Comparison of ENCODE assay signal across 10 cellular contexts in the genomic region with DNA sequence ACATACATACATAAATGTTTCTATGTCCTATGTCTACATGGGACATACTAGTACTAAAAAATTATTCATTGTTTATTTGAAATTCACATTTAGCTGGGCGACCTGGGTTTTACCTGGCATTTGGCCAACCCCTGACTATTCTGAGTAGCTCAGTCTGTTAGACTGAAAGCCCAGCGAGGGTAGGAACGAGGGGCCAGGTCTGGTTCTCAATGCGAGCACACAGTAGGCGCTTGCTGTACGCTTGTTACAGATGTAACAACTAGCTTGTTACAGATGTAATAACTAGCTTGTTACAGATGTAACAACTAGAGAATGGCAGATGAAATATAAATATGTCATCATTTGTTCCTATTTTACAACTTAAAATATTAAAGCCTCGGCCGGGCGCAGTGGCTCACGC. TPM values are rescaled to one million over a fixed set of nuclear protein-coding genes. Genes with fewer than 3 reads are reported as not detected.
A peak's percentile ranks its signal among the peaks of the same experiment; 100 is the strongest.
DNase-seq lines count a peak whose midpoint lies in the region; ATAC-seq, FAIRE-seq and TF ChIP-seq lines count a peak whose summit lies in the region.
"Had no signal": no experiment of that assay in that cellular context is flagged by ENCODE, and none has a peak within 500 bp of the region (broad histone marks: within the 10 kb centered on the region; RNA-seq: fewer than 3 reads in every experiment).

No MANE protein-coding gene starts in this region.

- H3K4me2 ChIP-seq in K562 (ENCODE audit: insufficient read depth, low read length) = peak overlapping the region; percentile 76; the same call in 1 of the 2 replicates

- BruUV-seq in K562 (replicated peaks; lab: Mats Ljungman, UMichigan) = no TSS peak

- no peak for FAIRE-seq in K562 (lab: Jason Lieb, UNC)
- FAIRE-seq: endometrium, G401.6, urothelium cell line had no signal

- CTCF ChIA-PET in HEK293 (lab: Yijun Ruan, JAX) = interaction anchor here (0.6 to 1.6 kb wide), 10 partner anchors 23 to 777 kb away, joined by 3 to 6 read pairs (median 3); no protein-coding TSS in a partner anchor
- CTCF ChIA-PET in K562 (lab: Yijun Ruan, JAX; ENCODE audit: low intra/inter-chr PET ratio) = no interaction called here

- intact Hi-C loops in K562 (cut with micrococcal nuclease) = loop anchor here (2.0 kb wide), 1 partner anchor 43 kb away; no protein-coding TSS in a partner anchor

- peaks cover 24% of the 10 kb centered on the region for H3K79me2 ChIP-seq in K562 (ENCODE audit: control insufficient read depth, insufficient read depth, low read length)

- peak overlapping the region in 1 of 3 donors; percentile 83 for H3K27ac Mint-ChIP-seq in CD4-positive, CD25-positive, alpha-beta regulatory T cell
- no peak overlapping the region for H3K27ac Mint-ChIP-seq in neural crest cell (ENCODE audit: unreplicated experiment)

- no peak overlapping the region for H3K27ac ChIP-seq in CD4-positive, CD25-positive, alpha-beta regulatory T cell (ENCODE audit: insufficient read depth, low read length, poor library complexity, severe bottlenecking)
- H3K27ac ChIP-seq in HEK293 (ENCODE audit: extremely low read depth, low read depth, low read length) = no peak overlapping the region
- H3K27ac ChIP-seq in K562 (ENCODE audit: extremely low read depth, low read depth, low read length) = no peak overlapping the region
- no peak overlapping the region for H3K27ac ChIP-seq in WERI-Rb-1

- no peak for ATAC-seq in CD4-positive, CD25-positive, alpha-beta regulatory T cell (ENCODE audit: low read depth in 2 of 2)
- ATAC-seq in K562 (no peak), GM21367 (IDR thresholded peaks at IDR 0.05; ENCODE audit: unreplicated experiment) (no peak)

- H3K9me1 ChIP-seq in K562 (ENCODE audit: control insufficient read depth, insufficient read depth, low read length) = no peaks in the 10 kb centered on the region

- no peaks in the 10 kb centered on the region for H3K36me3 Mint-ChIP-seq in CD4-positive, CD25-positive, alpha-beta regulatory T cell
- H3K36me3 Mint-ChIP-seq in neural crest cell (ENCODE audit: low read depth) = peaks cover 8% of the 10 kb centered on the region

- WGBS in K562 (ENCODE audit: insufficient coverage, low coverage, missing lambda C conversion rate) = 63% methylated on average over 10 of the region's 10 CpGs

- DNase-seq in CD4-positive, CD25-positive, alpha-beta regulatory T cell = no peak
- DNase-seq in K562 (ENCODE audit: extremely low read depth in 1 of 4, low spot score in 3 of 4) = peak in 1 of 4 experiments; percentile 45
- no peak for DNase-seq in neural crest cell (ENCODE audit: low read depth, low spot score)
- DNase-seq in WERI-Rb-1 = no peak
- DNase-seq in NCI-H1105 (lab: John Stamatoyannopoulos, UW) = no peak

- no peak overlapping the region for H3K9ac ChIP-seq in K562 (ENCODE audit: insufficient read depth in 1 of 2, low read depth in 2 of 2, low read length in 2 of 2)

- H4K20me1 ChIP-seq in K562 (replicated peaks; ENCODE audit: control insufficient read depth, insufficient read depth, low read length) = no peaks in the 10 kb centered on the region; the same call in 1 of the 2 replicates

- no peaks in the 10 kb centered on the region for H3K9me3 ChIP-seq in CD4-positive, CD25-positive, alpha-beta regulatory T cell (ENCODE audit: control insufficient read depth in 2 of 2, low read length in 2 of 2)
- H3K9me3 ChIP-seq in HEK293 (ENCODE audit: control insufficient read depth, insufficient read depth, low read depth, low read length) (no peaks in the 10 kb centered on the region), K562 (replicated peaks; ENCODE audit: control insufficient read depth, insufficient read depth, low read depth, low read length) (no peaks in the 10 kb centered on the region; the same call in 1 of the 2 replicates), WERI-Rb-1 (ENCODE audit: severe bottlenecking) (no peaks in the 10 kb centered on the region)

- TF ChIP-seq EP300 in K562 (IDR thresholded peaks at IDR 0.05; ENCODE audit: low read length) = no peak

- H3K4me1 Mint-ChIP-seq in CD4-positive, CD25-positive, alpha-beta regulatory T cell = peaks cover 5 to 59% (median 15%) of the 10 kb centered on the region in 4 donors
- peaks cover 22% of the 10 kb centered on the region for H3K4me1 Mint-ChIP-seq in neural crest cell

- peaks cover 49% of the 10 kb centered on the region for H3K4me1 ChIP-seq in CD4-positive, CD25-positive, alpha-beta regulatory T cell (ENCODE audit: control insufficient read depth, insufficient read depth, low read length, poor library complexity, severe bottlenecking)
- peaks cover 8% of the 10 kb centered on the region for H3K4me1 ChIP-seq in HEK293 (ENCODE audit: control insufficient read depth, insufficient read depth, low read length)
- H3K4me1 ChIP-seq in K562 (replicated peaks in 1 of 2; ENCODE audit: control insufficient read depth in 2 of 2, insufficient read depth in 2 of 2, low read length in 2 of 2) = peaks cover 29 to 71% of the 10 kb centered on the region in 2 experiments; a peak in 4 of 5 replicates

- TF ChIP-seq POLR2A in K562 (conservative IDR thresholded peaks at IDR 0.05) = no peak

- peaks cover 7% of the 10 kb centered on the region for H3K27me3 Mint-ChIP-seq in CD4-positive, CD25-positive, alpha-beta regulatory T cell
- H3K27me3 Mint-ChIP-seq in neural crest cell (ENCODE audit: low read depth) = peaks cover 10% of the 10 kb centered on the region

- POLR2A ChIA-PET in HEK293 (lab: Yijun Ruan, JAX) = interaction anchor here (1.2 to 7.6 kb wide), 4 partner anchors 18 to 84 kb away, joined by 3 to 64 read pairs (median 6); a partner anchor contains a TSS
- POLR2A ChIA-PET in K562 (lab: Yijun Ruan, JAX) = interaction anchor here (0.9 to 7.9 kb wide), 5 partner anchors 10 to 113 kb away, joined by 3 to 78 read pairs (median 7); a partner anchor contains a TSS

- peak overlapping the region; percentile 87 to 92 (median 90) for H3K4me3 Mint-ChIP-seq in CD4-positive, CD25-positive, alpha-beta regulatory T cell
- peak overlapping the region; percentile 97 for H3K4me3 Mint-ChIP-seq in neural crest cell

- peak overlapping the region; percentile 90; the same call in 1 of the 2 replicates for H2AFZ ChIP-seq in K562 (ENCODE audit: low read depth, low read length)

- in situ Hi-C loops in K562 (cut with MboI) = no loop called here

- no peak for TF ChIP-seq RAD21 in K562 (CRISPR knock-in tag; conservative IDR thresholded peaks at IDR 0.05 in 1 of 2, IDR thresholded peaks at IDR 0.05 in 1 of 2)

- no peaks in the 10 kb centered on the region for H3K36me3 ChIP-seq in CD4-positive, CD25-positive, alpha-beta regulatory T cell (ENCODE audit: control insufficient read depth, insufficient read depth, low read length)
- H3K36me3 ChIP-seq in HEK293 (ENCODE audit: control insufficient read depth in 2 of 2, insufficient read depth in 1 of 2, low read length in 2 of 2) (peaks cover 0 to 27% of the 10 kb centered on the region in 2 experiments; a peak in 2 of 3 replicates), K562 (ENCODE audit: control insufficient read depth, insufficient read depth, low read length) (peaks cover 21% of the 10 kb centered on the region; the same call in 1 of the 3 replicates), WERI-Rb-1 (peaks cover 26% of the 10 kb centered on the region)

- no peak overlapping the region for H3K4me3 ChIP-seq in CD4-positive, CD25-positive, alpha-beta regulatory T cell (ENCODE audit: low read depth, low read length)
- H3K4me3 ChIP-seq in HEK293 (ENCODE audit: low read depth, low read length) (no peak overlapping the region), K562 (no peak overlapping the region), WERI-Rb-1 (ENCODE audit: low read depth, low read length) (no peak overlapping the region)

- TF ChIP-seq CTCF in HEK293 (tag by site-specific recombination; IDR thresholded peaks at IDR 0.05) = no peak
- no peak for TF ChIP-seq CTCF in K562 (IDR thresholded peaks at IDR 0.05 in 2 of 3, conservative IDR thresholded peaks at IDR 0.05 in 1 of 3; ENCODE audit: insufficient read depth in 2 of 3, low read depth in 1 of 3, low read length in 3 of 3)
- no peak for TF ChIP-seq CTCF in neural crest cell (conservative IDR thresholded peaks at IDR 0.05)
- TF ChIP-seq CTCF in WERI-Rb-1 (IDR thresholded peaks at IDR 0.05; ENCODE audit: low read depth, low read length) = no peak

- no peaks in the 10 kb centered on the region for H3K27me3 ChIP-seq in CD4-positive, CD25-positive, alpha-beta regulatory T cell (ENCODE audit: control insufficient read depth, insufficient read depth, low read length)
- H3K27me3 ChIP-seq in K562 (ENCODE audit: control insufficient read depth in 2 of 2, insufficient read depth in 2 of 2, low read length in 2 of 2) = no peaks in the 10 kb centered on the region
- H3K27me3 ChIP-seq in WERI-Rb-1 (ENCODE audit: insufficient read depth, low read depth, severe bottlenecking) = no peaks in the 10 kb centered on the region

- no peaks in the 10 kb centered on the region for H3K9me3 Mint-ChIP-seq in CD4-positive, CD25-positive, alpha-beta regulatory T cell
- no peaks in the 10 kb centered on the region for H3K9me3 Mint-ChIP-seq in neural crest cell

RNA-seq across cellular contexts. Expression of a gene that starts 0.9 kb away (rescaled TPM):
- total RNA-seq in CD4-positive, CD25-positive, alpha-beta regulatory T cell = 17.8 TPM
- polyA plus RNA-seq in CD4-positive, CD25-positive, alpha-beta regulatory T cell = under 1 TPM in 3 of 4 donors, not detected in 1; 0.06 to 0.11 (median 0.08) TPM
- total RNA-seq in K562 (2011; cell fraction: chromatin; rRNA removed; ENCODE audit: low replicate concordance) = 16.0 and 39.6 TPM in 2 replicates
- total RNA-seq in K562 (2011; cell fraction: nucleolus; rRNA removed) = 22.4 and 24.5 TPM in 2 replicates
- 14.4 and 15.8 TPM in 2 replicates for total RNA-seq in K562 (2011; cell fraction: nucleoplasm; rRNA removed)
- total RNA-seq in K562 (2014; rRNA removed) (2.5 and 3.5 TPM in 2 replicates), K562 (2014; rRNA removed; fragmentation: Illumina TruSeq; extraction: Trizol) (0.51 and 0.73 TPM in 2 replicates), K562 (2015; rRNA removed; fragmentation: Illumina TruSeq; extraction: Trizol) (1.6 and 2.4 TPM in 2 replicates), K562 (2021) (7.6 and 8.5 TPM in 2 replicates), neural crest cell (37.4 and 43.3 TPM in 2 replicates)
- polyA plus RNA-seq in K562 (2011; rRNA removed) (2.2 and 5.1 TPM in 2 replicates), K562 (2014; fragmentation: Illumina TruSeq; extraction: Trizol) (1.5 and 2.5 TPM in 2 replicates), K562 (2014; fragmentation: Nextera tagmentation; extraction: Ambion mirVana) (under 1 TPM in 1 of 2 experiments, not detected in 1; 0.07 TPM), K562 (2014; rRNA removed) (7.1 and 7.7 TPM in 2 replicates)
- 2.8 and 3.7 TPM in 2 replicates for polyA plus RNA-seq in K562 (2011; cell fraction: cytosol; rRNA removed)
- polyA plus RNA-seq in K562 (2011; cell fraction: nucleus; rRNA removed) = 32.7 and 44.1 TPM in 2 replicates
- 4.9 and 11.8 TPM in 2 replicates for polyA plus RNA-seq in K562 (2012)
- 1.6 TPM in 2 replicates for polyA minus RNA-seq in K562 (2011; rRNA and poly(A)+ RNA removed)
- polyA minus RNA-seq in K562 (2011; cell fraction: cytosol; rRNA and poly(A)+ RNA removed) = 1.8 and 4.5 TPM in 2 replicates
- polyA minus RNA-seq in K562 (2011; cell fraction: nucleus; rRNA and poly(A)+ RNA removed) = 10.5 and 14.6 TPM in 2 replicates

RNA-seq across cellular contexts. Expression of a gene that starts 1.8 kb away (rescaled TPM):
- 26.1 TPM for total RNA-seq in CD4-positive, CD25-positive, alpha-beta regulatory T cell
- 1 to 10 TPM; 5.2 to 9.4 (median 8.7) TPM for polyA plus RNA-seq in CD4-positive, CD25-positive, alpha-beta regulatory T cell
- total RNA-seq in K562 (2011; cell fraction: chromatin; rRNA removed; ENCODE audit: low replicate concordance) = 83.2 and 239 TPM in 2 replicates
- 206 and 242 TPM in 2 replicates for total RNA-seq in K562 (2011; cell fraction: nucleolus; rRNA removed)
- 112 and 116 TPM in 2 replicates for total RNA-seq in K562 (2011; cell fraction: nucleoplasm; rRNA removed)
- total RNA-seq in K562 (2014; rRNA removed) = 110 and 138 TPM in 2 replicates
- 9.8 and 13.5 TPM in 2 replicates for total RNA-seq in K562 (2014; rRNA removed; fragmentation: Illumina TruSeq; extraction: Trizol)
- 28.7 and 32.9 TPM in 2 replicates for total RNA-seq in K562 (2015; rRNA removed; fragmentation: Illumina TruSeq; extraction: Trizol)
- total RNA-seq in K562 (2021) = 107 and 110 TPM in 2 replicates
- polyA plus RNA-seq in K562 (2011; rRNA removed) = 22.6 and 38.0 TPM in 2 replicates
- 38.5 and 83.5 TPM in 2 replicates for polyA plus RNA-seq in K562 (2011; cell fraction: cytosol; rRNA removed)
- 111 and 166 TPM in 2 replicates for polyA plus RNA-seq in K562 (2011; cell fraction: nucleus; rRNA removed)
- polyA plus RNA-seq in K562 (2012) = 45.8 and 50.2 TPM in 2 replicates
- polyA plus RNA-seq in K562 (2014; fragmentation: Illumina TruSeq; extraction: Trizol) = 19.0 and 35.4 TPM in 2 replicates
- 1 to 10 TPM; 4.9 to 5.6 TPM for polyA plus RNA-seq in K562 (2014; fragmentation: Nextera tagmentation; extraction: Ambion mirVana)
- polyA plus RNA-seq in K562 (2014; rRNA removed) = 124 and 143 TPM in 2 replicates
- polyA minus RNA-seq in K562 (2011; rRNA and poly(A)+ RNA removed) = 9.1 and 9.9 TPM in 2 replicates
- 23.5 and 50.0 TPM in 2 replicates for polyA minus RNA-seq in K562 (2011; cell fraction: cytosol; rRNA and poly(A)+ RNA removed)
- 92.0 and 97.6 TPM in 2 replicates for polyA minus RNA-seq in K562 (2011; cell fraction: nucleus; rRNA and poly(A)+ RNA removed)
- 57.8 TPM in 2 replicates for total RNA-seq in neural crest cell

RNA-seq across cellular contexts. Expression of a gene that starts 26.2 kb away (rescaled TPM):
- 43.8 TPM for total RNA-seq in CD4-positive, CD25-positive, alpha-beta regulatory T cell
- 10 to 100 TPM; 26.7 to 38.6 (median 32.0) TPM for polyA plus RNA-seq in CD4-positive, CD25-positive, alpha-beta regulatory T cell
- total RNA-seq in K562 (2011; cell fraction: chromatin; rRNA removed; ENCODE audit: low replicate concordance) = 15.2 and 39.3 TPM in 2 replicates
- total RNA-seq in K562 (2011; cell fraction: nucleolus; rRNA removed) = 28.5 and 28.7 TPM in 2 replicates
- 20.4 and 21.3 TPM in 2 replicates for total RNA-seq in K562 (2011; cell fraction: nucleoplasm; rRNA removed)
- total RNA-seq in K562 (2014; rRNA removed) (43.5 and 67.6 TPM in 2 replicates), K562 (2014; rRNA removed; fragmentation: Illumina TruSeq; extraction: Trizol) (23.2 and 23.5 TPM in 2 replicates), K562 (2015; rRNA removed; fragmentation: Illumina TruSeq; extraction: Trizol) (32.7 and 33.2 TPM in 2 replicates), K562 (2021) (45.1 and 51.4 TPM in 2 replicates), neural crest cell (44.9 and 49.9 TPM in 2 replicates)
- polyA plus RNA-seq in K562 (2011; rRNA removed) (33.8 and 43.2 TPM in 2 replicates), K562 (2014; fragmentation: Illumina TruSeq; extraction: Trizol) (72.3 and 80.9 TPM in 2 replicates), K562 (2014; fragmentation: Nextera tagmentation; extraction: Ambion mirVana) (1 to 10 TPM; 1.4 to 4.3 TPM), K562 (2014; rRNA removed) (68.0 and 83.8 TPM in 2 replicates)
- polyA plus RNA-seq in K562 (2011; cell fraction: cytosol; rRNA removed) = 30.2 and 37.1 TPM in 2 replicates
- 47.2 and 60.1 TPM in 2 replicates for polyA plus RNA-seq in K562 (2011; cell fraction: nucleus; rRNA removed)
- 77.4 and 90.9 TPM in 2 replicates for polyA plus RNA-seq in K562 (2012)
- 13.6 and 18.4 TPM in 2 replicates for polyA minus RNA-seq in K562 (2011; rRNA and poly(A)+ RNA removed)
- polyA minus RNA-seq in K562 (2011; cell fraction: cytosol; rRNA and poly(A)+ RNA removed) = 5.8 and 7.9 TPM in 2 replicates
- 8.5 and 8.7 TPM in 2 replicates for polyA minus RNA-seq in K562 (2011; cell fraction: nucleus; rRNA and poly(A)+ RNA removed)

RNA-seq across cellular contexts. Expression of a gene that starts 29.9 kb away (rescaled TPM):
- total RNA-seq in CD4-positive, CD25-positive, alpha-beta regulatory T cell = 37.1 TPM
- polyA plus RNA-seq in CD4-positive, CD25-positive, alpha-beta regulatory T cell = 100 to 1,000 TPM; 223 to 248 (median 236) TPM
- 19.6 and 23.8 TPM in 2 replicates for total RNA-seq in K562 (2011; cell fraction: chromatin; rRNA removed; ENCODE audit: low replicate concordance)
- total RNA-seq in K562 (2011; cell fraction: nucleolus; rRNA removed) = 18.0 and 22.4 TPM in 2 replicates
- 12.5 and 22.0 TPM in 2 replicates for total RNA-seq in K562 (2011; cell fraction: nucleoplasm; rRNA removed)
- 191 and 236 TPM in 2 replicates for total RNA-seq in K562 (2014; rRNA removed)
- total RNA-seq in K562 (2014; rRNA removed; fragmentation: Illumina TruSeq; extraction: Trizol) = 40.7 and 46.5 TPM in 2 replicates
- total RNA-seq in K562 (2015; rRNA removed; fragmentation: Illumina TruSeq; extraction: Trizol) = 66.9 and 67.3 TPM in 2 replicates
- 129 and 158 TPM in 2 replicates for total RNA-seq in K562 (2021)
- polyA plus RNA-seq in K562 (2011; rRNA removed) = 70.2 and 75.9 TPM in 2 replicates
- 111 and 153 TPM in 2 replicates for polyA plus RNA-seq in K562 (2011; cell fraction: cytosol; rRNA removed)
- polyA plus RNA-seq in K562 (2011; cell fraction: nucleus; rRNA removed) = 45.5 and 64.0 TPM in 2 replicates
- polyA plus RNA-seq in K562 (2012) = 69.4 and 92.1 TPM in 2 replicates
- 72.5 and 85.4 TPM in 2 replicates for polyA plus RNA-seq in K562 (2014; fragmentation: Illumina TruSeq; extraction: Trizol)
- polyA plus RNA-seq in K562 (2014; fragmentation: Nextera tagmentation; extraction: Ambion mirVana) = 10 to 100 TPM; 11.5 to 20.6 TPM
- polyA plus RNA-seq in K562 (2014; rRNA removed) = 256 and 284 TPM in 2 replicates
- 19.7 and 20.4 TPM in 2 replicates for polyA minus RNA-seq in K562 (2011; rRNA and poly(A)+ RNA removed)
- polyA minus RNA-seq in K562 (2011; cell fraction: cytosol; rRNA and poly(A)+ RNA removed) = 15.6 and 16.5 TPM in 2 replicates
- polyA minus RNA-seq in K562 (2011; cell fraction: nucleus; rRNA and poly(A)+ RNA removed) = 5.8 and 7.4 TPM in 2 replicates
- 73.4 and 74.2 TPM in 2 replicates for total RNA-seq in neural crest cell

RNA-seq across cellular contexts. Expression of a gene that starts 32.4 kb away (rescaled TPM):
- total RNA-seq in CD4-positive, CD25-positive, alpha-beta regulatory T cell = 5.1 TPM
- 1 to 10 TPM; 5.6 to 8.7 (median 6.4) TPM for polyA plus RNA-seq in CD4-positive, CD25-positive, alpha-beta regulatory T cell
- 2.0 TPM in 1 of 2 replicates, not detected in the other for total RNA-seq in K562 (2011; cell fraction: chromatin; rRNA removed; ENCODE audit: low replicate concordance)
- total RNA-seq in K562 (2011; cell fraction: nucleolus; rRNA removed) = 4.0 and 4.2 TPM in 2 replicates
- total RNA-seq in K562 (2011; cell fraction: nucleoplasm; rRNA removed) = 1.5 and 1.8 TPM in 2 replicates
- total RNA-seq in K562 (2014; rRNA removed) (5.0 and 5.8 TPM in 2 replicates), K562 (2014; rRNA removed; fragmentation: Illumina TruSeq; extraction: Trizol) (0.22 and 0.29 TPM in 2 replicates), K562 (2015; rRNA removed; fragmentation: Illumina TruSeq; extraction: Trizol) (1.7 and 1.8 TPM in 2 replicates), K562 (2021) (5.6 and 6.6 TPM in 2 replicates), neural crest cell (8.1 and 8.5 TPM in 2 replicates)
- polyA plus RNA-seq in K562 (2011; rRNA removed) (2.3 and 4.2 TPM in 2 replicates), K562 (2014; fragmentation: Illumina TruSeq; extraction: Trizol) (0.97 and 2.3 TPM in 2 replicates), K562 (2014; fragmentation: Nextera tagmentation; extraction: Ambion mirVana) (under 1 TPM in 1 of 2 experiments, not detected in 1; 0.04 TPM), K562 (2014; rRNA removed) (3.8 and 5.2 TPM in 2 replicates)
- polyA plus RNA-seq in K562 (2011; cell fraction: cytosol; rRNA removed) = 6.2 and 11.3 TPM in 2 replicates
- polyA plus RNA-seq in K562 (2011; cell fraction: nucleus; rRNA removed) = 2.0 and 2.3 TPM in 2 replicates
- polyA plus RNA-seq in K562 (2012) = 3.7 and 11.4 TPM in 2 replicates
- 0.96 and 1.6 TPM in 2 replicates for polyA minus RNA-seq in K562 (2011; rRNA and poly(A)+ RNA removed)
- 3.3 and 5.3 TPM in 2 replicates for polyA minus RNA-seq in K562 (2011; cell fraction: cytosol; rRNA and poly(A)+ RNA removed)
- 2.7 and 3.0 TPM in 2 replicates for polyA minus RNA-seq in K562 (2011; cell fraction: nucleus; rRNA and poly(A)+ RNA removed)
